ENCODE assay signal across 8 cellular contexts in genomic region chr9:121650220-121651013, GRCh38.
A peak's percentile ranks its signal among the peaks of the same experiment; 100 is the strongest.
DNase-seq lines count a peak whose midpoint lies in the region; ATAC-seq and TF ChIP-seq lines count a peak whose summit lies in the region.

No MANE protein-coding gene starts in this region.

- H3K4me1 ChIP-seq in duodenal mucosa (ENCODE audit: control insufficient read depth in 1 of 2, insufficient read depth in 2 of 2, low read length in 2 of 2) = peaks cover 33 to 40% of the 10 kb centered on the region in 2 donors
- H3K4me1 ChIP-seq in muscle layer of colon (ENCODE audit: insufficient read depth, low read length) = peaks cover 39% of the 10 kb centered on the region

- DNase-seq in NCI-H1436 (lab: John Stamatoyannopoulos, UW) (peak; percentile 19), NCI-H1436 treated with DMSO at 0.1 percent for 48 hours (lab: John Stamatoyannopoulos, UW) (no peak), NCI-H510A (lab: John Stamatoyannopoulos, UW) (peak; percentile 82), COLO668 (lab: John Stamatoyannopoulos, UW; ENCODE audit: unreplicated experiment) (no peak), GM10266 (ENCODE audit: extremely low spot score) (no peak)

- H3K27ac ChIP-seq in duodenal mucosa (ENCODE audit: low read depth, low read length) (peak overlapping the region; percentile 69), muscle layer of colon (ENCODE audit: low read depth, low read length) (peak overlapping the region; percentile 58)

- H3K27me3 ChIP-seq in duodenal mucosa (ENCODE audit: control insufficient read depth in 1 of 2, insufficient read depth in 2 of 2, low read length in 2 of 2) = no peaks in the 10 kb centered on the region
- no peaks in the 10 kb centered on the region for H3K27me3 ChIP-seq in muscle layer of colon (ENCODE audit: control insufficient read depth in 1 of 2, insufficient read depth in 2 of 2, low read length in 2 of 2)

- no peak for ATAC-seq in HG03342 (IDR thresholded peaks at IDR 0.05; ENCODE audit: unreplicated experiment)

- TF ChIP-seq CTCF in GM10266 (IDR thresholded peaks at IDR 0.05; ENCODE audit: control insufficient read depth, insufficient read depth, low read depth, missing control alignments) = no peak

- H3K9ac ChIP-seq in duodenal mucosa (ENCODE audit: low read depth in 1 of 2, low read length in 2 of 2) (peak overlapping the region; percentile 43 to 54), muscle layer of colon (ENCODE audit: low read length) (no peak overlapping the region)

- no peaks in the 10 kb centered on the region for H3K9me3 ChIP-seq in duodenal mucosa (ENCODE audit: control insufficient read depth in 1 of 2, low read length in 2 of 2)
- no peaks in the 10 kb centered on the region for H3K9me3 ChIP-seq in muscle layer of colon (ENCODE audit: low read length)

- H3K4me3 ChIP-seq in duodenal mucosa (ENCODE audit: low read depth in 1 of 2, low read length in 2 of 2) (peak overlapping the region; percentile 65 to 72), muscle layer of colon (ENCODE audit: low read depth in 1 of 2, low read length in 2 of 2) (peak overlapping the region in 1 of 2 donors; percentile 65)

- H3K36me3 ChIP-seq in duodenal mucosa (ENCODE audit: control insufficient read depth in 1 of 2, insufficient read depth in 2 of 2, low read length in 2 of 2) (no peaks in the 10 kb centered on the region), muscle layer of colon (ENCODE audit: insufficient read depth, low read length) (no peaks in the 10 kb centered on the region)

Comparison
In these comparisons a context has a peak if more than half of its experiments do, and no peak if none do; other contexts are left out.
1. DNase-seq: peak in NCI-H1436 (single experiment) and NCI-H510A (single experiment); none in NCI-H1436 treated with DMSO at 0.1 percent for 48 hours (single experiment), COLO668 (single experiment) and GM10266 (single experiment).